Comparison of ENCODE assay signal across 1 cellular context in genomic region chr1:223264983-223265663, GRCh38.
TF ChIP-seq lines count a peak whose summit lies in the region.

No MANE protein-coding gene starts in this region.

TF ChIP-seq in GM23338, 12 proteins besides CTCF, POLR2A, EP300 and RAD21 (continued from another document):
- TF ChIP-seq, protein P1, sequence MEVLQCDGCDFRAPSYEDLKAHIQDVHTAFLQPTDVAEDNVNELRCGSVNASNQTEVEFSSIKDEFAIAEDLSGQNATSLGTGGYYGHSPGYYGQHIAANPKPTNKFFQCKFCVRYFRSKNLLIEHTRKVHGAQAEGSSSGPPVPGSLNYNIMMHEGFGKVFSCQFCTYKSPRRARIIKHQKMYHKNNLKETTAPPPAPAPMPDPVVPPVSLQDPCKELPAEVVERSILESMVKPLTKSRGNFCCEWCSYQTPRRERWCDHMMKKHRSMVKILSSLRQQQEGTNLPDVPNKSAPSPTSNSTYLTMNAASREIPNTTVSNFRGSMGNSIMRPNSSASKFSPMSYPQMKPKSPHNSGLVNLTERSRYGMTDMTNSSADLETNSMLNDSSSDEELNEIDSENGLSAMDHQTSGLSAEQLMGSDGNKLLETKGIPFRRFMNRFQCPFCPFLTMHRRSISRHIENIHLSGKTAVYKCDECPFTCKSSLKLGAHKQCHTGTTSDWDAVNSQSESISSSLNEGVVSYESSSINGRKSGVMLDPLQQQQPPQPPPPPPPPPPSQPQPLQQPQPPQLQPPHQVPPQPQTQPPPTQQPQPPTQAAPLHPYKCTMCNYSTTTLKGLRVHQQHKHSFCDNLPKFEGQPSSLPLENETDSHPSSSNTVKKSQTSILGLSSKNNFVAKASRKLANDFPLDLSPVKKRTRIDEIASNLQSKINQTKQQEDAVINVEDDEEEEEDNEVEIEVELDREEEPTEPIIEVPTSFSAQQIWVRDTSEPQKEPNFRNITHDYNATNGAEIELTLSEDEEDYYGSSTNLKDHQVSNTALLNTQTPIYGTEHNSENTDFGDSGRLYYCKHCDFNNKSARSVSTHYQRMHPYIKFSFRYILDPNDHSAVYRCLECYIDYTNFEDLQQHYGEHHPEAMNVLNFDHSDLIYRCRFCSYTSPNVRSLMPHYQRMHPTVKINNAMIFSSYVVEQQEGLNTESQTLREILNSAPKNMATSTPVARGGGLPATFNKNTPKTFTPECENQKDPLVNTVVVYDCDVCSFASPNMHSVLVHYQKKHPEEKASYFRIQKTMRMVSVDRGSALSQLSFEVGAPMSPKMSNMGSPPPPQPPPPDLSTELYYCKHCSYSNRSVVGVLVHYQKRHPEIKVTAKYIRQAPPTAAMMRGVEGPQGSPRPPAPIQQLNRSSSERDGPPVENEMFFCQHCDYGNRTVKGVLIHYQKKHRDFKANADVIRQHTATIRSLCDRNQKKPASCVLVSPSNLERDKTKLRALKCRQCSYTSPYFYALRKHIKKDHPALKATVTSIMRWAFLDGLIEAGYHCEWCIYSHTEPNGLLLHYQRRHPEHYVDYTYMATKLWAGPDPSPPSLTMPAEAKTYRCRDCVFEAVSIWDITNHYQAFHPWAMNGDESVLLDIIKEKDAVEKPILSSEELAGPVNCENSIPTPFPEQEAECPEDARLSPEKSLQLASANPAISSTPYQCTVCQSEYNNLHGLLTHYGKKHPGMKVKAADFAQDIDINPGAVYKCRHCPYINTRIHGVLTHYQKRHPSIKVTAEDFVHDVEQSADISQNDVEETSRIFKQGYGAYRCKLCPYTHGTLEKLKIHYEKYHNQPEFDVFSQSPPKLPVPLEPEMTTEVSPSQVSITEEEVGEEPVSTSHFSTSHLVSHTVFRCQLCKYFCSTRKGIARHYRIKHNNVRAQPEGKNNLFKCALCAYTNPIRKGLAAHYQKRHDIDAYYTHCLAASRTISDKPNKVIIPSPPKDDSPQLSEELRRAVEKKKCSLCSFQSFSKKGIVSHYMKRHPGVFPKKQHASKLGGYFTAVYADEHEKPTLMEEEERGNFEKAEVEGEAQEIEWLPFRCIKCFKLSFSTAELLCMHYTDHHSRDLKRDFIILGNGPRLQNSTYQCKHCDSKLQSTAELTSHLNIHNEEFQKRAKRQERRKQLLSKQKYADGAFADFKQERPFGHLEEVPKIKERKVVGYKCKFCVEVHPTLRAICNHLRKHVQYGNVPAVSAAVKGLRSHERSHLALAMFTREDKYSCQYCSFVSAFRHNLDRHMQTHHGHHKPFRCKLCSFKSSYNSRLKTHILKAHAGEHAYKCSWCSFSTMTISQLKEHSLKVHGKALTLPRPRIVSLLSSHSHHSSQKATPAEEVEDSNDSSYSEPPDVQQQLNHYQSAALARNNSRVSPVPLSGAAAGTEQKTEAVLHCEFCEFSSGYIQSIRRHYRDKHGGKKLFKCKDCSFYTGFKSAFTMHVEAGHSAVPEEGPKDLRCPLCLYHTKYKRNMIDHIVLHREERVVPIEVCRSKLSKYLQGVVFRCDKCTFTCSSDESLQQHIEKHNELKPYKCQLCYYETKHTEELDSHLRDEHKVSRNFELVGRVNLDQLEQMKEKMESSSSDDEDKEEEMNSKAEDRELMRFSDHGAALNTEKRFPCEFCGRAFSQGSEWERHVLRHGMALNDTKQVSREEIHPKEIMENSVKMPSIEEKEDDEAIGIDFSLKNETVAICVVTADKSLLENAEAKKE (CRISPR knock-in tag; IDR thresholded peaks at IDR 0.05), result no peak
- TF ChIP-seq CREB1 (CRISPR knock-in tag; IDR thresholded peaks at IDR 0.05; ENCODE audit: low read depth) (no peak), POLR2AphosphoS5 (IDR thresholded peaks at IDR 0.05; ENCODE audit: low read depth) (no peak), NANOG (IDR thresholded peaks at IDR 0.05; ENCODE audit: borderline replicate concordance) (no peak), JUNB (IDR thresholded peaks at IDR 0.05; ENCODE audit: unreplicated experiment) (no peak), STAT1 (IDR thresholded peaks at IDR 0.05; ENCODE audit: unreplicated experiment) (no peak), REST (IDR thresholded peaks at IDR 0.05; ENCODE audit: unreplicated experiment) (no peak), EZH2phosphoT487 (IDR thresholded peaks at IDR 0.05; ENCODE audit: unreplicated experiment) (no peak), ZNF114 (CRISPR knock-in tag; IDR thresholded peaks at IDR 0.05) (no peak), EZH2 (IDR thresholded peaks at IDR 0.05; ENCODE audit: low read depth, unreplicated experiment) (no peak)
- TF ChIP-seq, protein P2, sequence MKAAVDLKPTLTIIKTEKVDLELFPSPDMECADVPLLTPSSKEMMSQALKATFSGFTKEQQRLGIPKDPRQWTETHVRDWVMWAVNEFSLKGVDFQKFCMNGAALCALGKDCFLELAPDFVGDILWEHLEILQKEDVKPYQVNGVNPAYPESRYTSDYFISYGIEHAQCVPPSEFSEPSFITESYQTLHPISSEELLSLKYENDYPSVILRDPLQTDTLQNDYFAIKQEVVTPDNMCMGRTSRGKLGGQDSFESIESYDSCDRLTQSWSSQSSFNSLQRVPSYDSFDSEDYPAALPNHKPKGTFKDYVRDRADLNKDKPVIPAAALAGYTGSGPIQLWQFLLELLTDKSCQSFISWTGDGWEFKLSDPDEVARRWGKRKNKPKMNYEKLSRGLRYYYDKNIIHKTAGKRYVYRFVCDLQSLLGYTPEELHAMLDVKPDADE (IDR thresholded peaks at IDR 0.05), result no peak
